In the genomic region with DNA sequence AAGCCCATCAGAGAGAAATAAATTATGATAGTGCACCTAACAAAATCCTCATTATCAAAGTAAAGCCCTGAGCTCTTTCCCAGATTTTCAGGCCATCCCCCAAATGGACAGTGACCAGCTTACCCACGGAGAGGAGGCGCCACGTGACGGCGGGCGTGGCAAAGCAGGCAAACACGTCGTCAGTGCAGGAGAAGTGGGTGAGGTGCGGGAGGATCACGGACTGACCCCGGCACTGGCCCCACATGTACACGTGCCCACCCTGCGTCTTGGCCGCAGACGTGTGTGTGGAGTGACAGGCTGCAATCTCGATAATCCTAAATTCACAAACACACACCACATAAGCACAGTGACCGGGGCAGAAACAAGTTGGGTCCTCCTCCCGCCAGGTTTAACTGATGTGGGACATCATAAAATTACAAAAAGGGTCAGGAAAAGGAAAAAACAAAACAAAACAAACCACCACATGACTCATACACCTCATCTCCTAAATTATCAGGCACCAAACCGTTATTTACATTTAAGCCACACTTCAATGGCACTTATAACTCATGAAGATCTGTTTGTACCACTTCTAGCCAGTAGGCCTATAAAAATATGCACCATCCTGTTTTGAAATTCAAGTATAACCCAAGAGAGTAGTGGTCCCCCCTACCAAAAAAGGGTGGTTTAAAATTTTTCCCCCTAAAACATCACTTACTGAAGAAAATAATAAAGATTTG, we compare ENCODE assay signal across 28 cellular contexts. TPM values are rescaled to one million over a fixed set of nuclear protein-coding genes. Genes with fewer than 3 reads are reported as not detected.
A peak's percentile ranks its signal among the peaks of the same experiment; 100 is the strongest.
DNase-seq lines count a peak whose midpoint lies in the region; ATAC-seq, FAIRE-seq and TF ChIP-seq lines count a peak whose summit lies in the region.
"Had no signal": no experiment of that assay in that cellular context is flagged by ENCODE, and none has a peak within 500 bp of the region (broad histone marks: within the 10 kb centered on the region; RNA-seq: fewer than 3 reads in every experiment).

No MANE protein-coding gene starts in this region.

- H3K9me2 ChIP-seq in Karpas-422 (replicated peaks; ENCODE audit: insufficient read depth, low read length): no peaks in the 10 kb centered on the region

- no TSS peak for BruUV-seq in GM12878 (replicated peaks; lab: Mats Ljungman, UMichigan)

- 91% methylated on average over 19 of the region's 19 CpGs for WGBS in GM12878 (ENCODE audit: insufficient coverage, insufficient replicate concordance, low lambda C conversion rate, missing lambda C conversion rate)
- no CpG with 5 or more reads among the region's 19 CpGs for WGBS in trophoblast cell (ENCODE audit: extremely low coverage, insufficient coverage, insufficient read length)

- H2BK120ac ChIP-seq in trophoblast cell (ENCODE audit: insufficient read depth, low read length, poor library complexity): no peak overlapping the region

- H4K20me1 ChIP-seq in Karpas-422 (ENCODE audit: insufficient read depth, low read depth, low read length): no peaks in the 10 kb centered on the region
- H4K20me1 ChIP-seq in GM12878 (ENCODE audit: control insufficient read depth, insufficient read depth): no peaks in the 10 kb centered on the region

- RAD21 ChIA-PET in GM12878 (lab: Charles Lee; ENCODE audit: unreplicated experiment): interaction anchor here (0.8 kb wide), 1 partner anchor 16 kb away, joined by 4 read pairs; no protein-coding TSS in a partner anchor

- in situ Hi-C loops in GM12878 (cut with MboI): loop anchor here (5.0 kb wide), 1 partner anchor 75 kb away; no protein-coding TSS in a partner anchor

- no peak overlapping the region for H3K18ac ChIP-seq in trophoblast cell (ENCODE audit: low read length)

- peaks cover 7% of the 10 kb centered on the region for H3K9me3 Mint-ChIP-seq in activated CD8-positive, alpha-beta T cell treated with anti-CD3 and anti-CD28 coated beads, Interleukin-2, amount 10 ng/mL, durations not matched to agents 7 days and 5 days (ENCODE audit: insufficient read depth)
- H3K9me3 Mint-ChIP-seq in activated CD8-positive, alpha-beta T cell treated with anti-CD3 and anti-CD28 coated beads for 36 hours: peaks cover 3% of the 10 kb centered on the region
- H3K9me3 Mint-ChIP-seq: mesothelial cell of epicardium, naive B cell had no signal

- SMC1A ChIA-PET in GM12878 (lab: Charles Lee; ENCODE audit: uncharacterized antibody, unreplicated experiment): no interaction called here

- intact Hi-C loops in activated CD8-positive, alpha-beta T cell treated with anti-CD3 and anti-CD28 coated beads for 36 hours (cut with micrococcal nuclease): loop anchor here (10.0 kb wide), 1 partner anchor 268 kb away; a partner anchor contains a TSS
- intact Hi-C loops in GM12878 (cut with micrococcal nuclease; ENCODE audit: unreplicated experiment): no loop called here

- H2AK5ac ChIP-seq in trophoblast cell (ENCODE audit: low read length): no peak overlapping the region

- TF ChIP-seq POLR2A in GM12878 (IDR thresholded peaks at IDR 0.05; ENCODE audit: low read depth, low read length): no peak

- H2BK12ac ChIP-seq in trophoblast cell (ENCODE audit: low read length): no peak overlapping the region

- no peak for FAIRE-seq in GM12878 (lab: Jason Lieb, UNC)
- FAIRE-seq: G401.6, islet of Langerhans had no signal

- H3K79me2 ChIP-seq in Karpas-422 (ENCODE audit: low read length): no peaks in the 10 kb centered on the region
- H3K79me2 ChIP-seq in GM12878 (ENCODE audit: control insufficient read depth, insufficient read depth, low read length): no peaks in the 10 kb centered on the region; the same call in 1 of the 2 replicates
- no peaks in the 10 kb centered on the region for H3K79me2 ChIP-seq in trophoblast cell (ENCODE audit: control insufficient read depth, insufficient read depth, low read length, poor library complexity)

- H3K4me1 Mint-ChIP-seq in activated CD8-positive, alpha-beta T cell treated with anti-CD3 and anti-CD28 coated beads, Interleukin-2, amount 10 ng/mL, durations not matched to agents 7 days and 5 days (ENCODE audit: low read depth): peaks cover 95% of the 10 kb centered on the region
- peaks cover 34% of the 10 kb centered on the region for H3K4me1 Mint-ChIP-seq in activated CD8-positive, alpha-beta T cell treated with anti-CD3 and anti-CD28 coated beads for 36 hours (ENCODE audit: low read depth)
- H3K4me1 Mint-ChIP-seq: mesothelial cell of epicardium had no signal

- no peak overlapping the region for H4K8ac ChIP-seq in trophoblast cell (ENCODE audit: low read depth, low read length)

- H4K91ac ChIP-seq in trophoblast cell (ENCODE audit: low read depth, low read length): no peak overlapping the region

- no peak overlapping the region for H3K23ac ChIP-seq in trophoblast cell (ENCODE audit: low read length)

- no peak overlapping the region for H4K12ac ChIP-seq in trophoblast cell (ENCODE audit: low read depth, low read length)

- H3K27me3 ChIP-seq in Karpas-422 (ENCODE audit: low read length) (no peaks in the 10 kb centered on the region), GM12878 (replicated peaks in 1 of 2; ENCODE audit: control insufficient read depth in 2 of 2, insufficient read depth in 2 of 2, low read length in 1 of 2) (no peaks in the 10 kb centered on the region), neutrophil (no peaks in the 10 kb centered on the region), trophoblast cell (ENCODE audit: insufficient read depth, low read length) (no peaks in the 10 kb centered on the region)
- H3K27me3 ChIP-seq: body of pancreas, tibial nerve had no signal

- POLR2A ChIA-PET in activated CD8-positive, alpha-beta T cell treated with anti-CD3 and anti-CD28 coated beads, Interleukin-2, amount 10 ng/mL, durations not matched to agents 7 days and 5 days (lab: Charles Lee): no interaction called here
- POLR2A ChIA-PET in activated CD8-positive, alpha-beta T cell treated with anti-CD3 and anti-CD28 coated beads for 36 hours (lab: Charles Lee): interaction anchor here (1.8 kb wide), 1 partner anchor 10 kb away, joined by 5 read pairs; no protein-coding TSS in a partner anchor
- POLR2A ChIA-PET in GM12878 (lab: Charles Lee): no interaction called here

- no peak for DNase-seq in activated CD8-positive, alpha-beta T cell treated with anti-CD3 and anti-CD28 coated beads, Interleukin-2, amount 10 ng/mL, durations not matched to agents 7 days and 5 days
- no peak for DNase-seq in activated CD8-positive, alpha-beta T cell treated with anti-CD3 and anti-CD28 coated beads for 36 hours
- DNase-seq in Karpas-422 (no peak), GM12878 (ENCODE audit: low read depth, low spot score) (no peak), D341Med (ENCODE audit: low spot score) (no peak), trophoblast cell (no peak), NCI-H510A (lab: John Stamatoyannopoulos, UW) (no peak)
- DNase-seq: activated CD8-positive, alpha-beta memory T cell treated with anti-CD3 and anti-CD28 coated beads for 24 hours; activated effector memory CD4-positive, alpha-beta T cell treated with anti-CD3 and anti-CD28 coated beads, Interleukin-2, amount 50 U/mL, for 16 hours; body of pancreas; cerebellar nuclear complex; DMS53; KG1; left ventricle myocardium inferior; naive B cell; NCI-H1694; NCI-H2171; NCI-H524 treated with DMSO at 0.1 percent for 48 hours; SHP77; T-helper 9 cell had no signal

- CTCF ChIA-PET in activated CD8-positive, alpha-beta T cell treated with anti-CD3 and anti-CD28 coated beads, Interleukin-2, amount 10 ng/mL, durations not matched to agents 7 days and 5 days (lab: Charles Lee): no interaction called here
- CTCF ChIA-PET in activated CD8-positive, alpha-beta T cell treated with anti-CD3 and anti-CD28 coated beads for 36 hours (lab: Charles Lee): interaction anchor here (0.6 kb wide), 1 partner anchor 507 kb away, joined by 3 read pairs; no protein-coding TSS in a partner anchor
- CTCF ChIA-PET in GM12878 (lab: Yijun Ruan, JAX): interaction anchor here (1.0 kb wide), 1 partner anchor 19 kb away, joined by 3 read pairs; no protein-coding TSS in a partner anchor

- no peaks in the 10 kb centered on the region for H3K27me3 Mint-ChIP-seq in activated CD8-positive, alpha-beta T cell treated with anti-CD3 and anti-CD28 coated beads, Interleukin-2, amount 10 ng/mL, durations not matched to agents 7 days and 5 days (ENCODE audit: low read depth)
- H3K27me3 Mint-ChIP-seq in activated CD8-positive, alpha-beta T cell treated with anti-CD3 and anti-CD28 coated beads for 36 hours: no peaks in the 10 kb centered on the region

- H3K9me3 ChIP-seq in Karpas-422 (ENCODE audit: low read length) (no peaks in the 10 kb centered on the region), GM12878 (replicated peaks; ENCODE audit: control insufficient read depth, insufficient read depth, low read length) (no peaks in the 10 kb centered on the region; the same call in none of the 3 replicates), neutrophil (no peaks in the 10 kb centered on the region), trophoblast cell (ENCODE audit: insufficient read depth, low read depth, low read length) (no peaks in the 10 kb centered on the region)
- H3K9me3 ChIP-seq: body of pancreas, left ventricle myocardium inferior, tibial nerve had no signal

- H3K14ac ChIP-seq in trophoblast cell (ENCODE audit: low read length): no peak overlapping the region

- no peak overlapping the region for H3K4me2 ChIP-seq in Karpas-422 (ENCODE audit: low read depth, low read length, poor library complexity, severe bottlenecking)
- H3K4me2 ChIP-seq in GM12878 (ENCODE audit: control insufficient read depth, insufficient read depth): no peak overlapping the region
- H3K4me2 ChIP-seq in trophoblast cell (ENCODE audit: low read length): no peak overlapping the region

- ATAC-seq in activated CD8-positive, alpha-beta T cell treated with anti-CD3 and anti-CD28 coated beads, Interleukin-2, amount 10 ng/mL, durations not matched to agents 7 days and 5 days: no peak
- ATAC-seq in activated CD8-positive, alpha-beta T cell treated with anti-CD3 and anti-CD28 coated beads for 36 hours: no peak
- no peak for ATAC-seq in GM12878
- ATAC-seq: body of pancreas, Panc1 had no signal

- H2AFZ ChIP-seq in Karpas-422 (ENCODE audit: low read length) (no peak overlapping the region), GM12878 (ENCODE audit: control insufficient read depth, low read depth, low read length) (no peak overlapping the region), trophoblast cell (ENCODE audit: insufficient read depth, low read length, poor library complexity) (no peak overlapping the region)

- H3K27ac Mint-ChIP-seq in activated CD8-positive, alpha-beta T cell treated with anti-CD3 and anti-CD28 coated beads, Interleukin-2, amount 10 ng/mL, durations not matched to agents 7 days and 5 days: peak overlapping the region; percentile 25
- H3K27ac Mint-ChIP-seq in activated CD8-positive, alpha-beta T cell treated with anti-CD3 and anti-CD28 coated beads for 36 hours: no peak overlapping the region
- H3K27ac Mint-ChIP-seq: mesothelial cell of epicardium had no signal

- H3K79me1 ChIP-seq in trophoblast cell (ENCODE audit: low read length): no peaks in the 10 kb centered on the region

- no peak for TF ChIP-seq RAD21 in GM12878 (IDR thresholded peaks at IDR 0.05; ENCODE audit: insufficient read depth, low read depth, low read length)

- no peak overlapping the region for H2BK5ac ChIP-seq in trophoblast cell (ENCODE audit: low read depth, low read length, poor library complexity)

- TF ChIP-seq CTCF in activated CD8-positive, alpha-beta T cell treated with anti-CD3 and anti-CD28 coated beads for 36 hours (IDR thresholded peaks at IDR 0.05): no peak
- no peak for TF ChIP-seq CTCF in GM12878 (IDR thresholded peaks at IDR 0.05 in 2 of 3, conservative IDR thresholded peaks at IDR 0.05 in 1 of 3; ENCODE audit: control insufficient read depth in 2 of 3, extremely low read depth in 1 of 3, insufficient read depth in 1 of 3, low read depth in 3 of 3, low read length in 3 of 3)
- TF ChIP-seq CTCF in neutrophil (IDR thresholded peaks at IDR 0.05): no peak

- H3K36me3 ChIP-seq in Karpas-422 (ENCODE audit: insufficient read depth, low read length) (no peaks in the 10 kb centered on the region), GM12878 (ENCODE audit: control insufficient read depth in 2 of 2, insufficient read depth in 2 of 2, low read length in 1 of 2) (peaks cover 0 to 3% of the 10 kb centered on the region in 2 experiments; a peak in 1 of 4 replicates), neutrophil (peaks cover 15% of the 10 kb centered on the region), trophoblast cell (ENCODE audit: control insufficient read depth in 1 of 2, insufficient read depth in 2 of 2, low read length in 2 of 2) (no peaks in the 10 kb centered on the region)

- peaks cover 55% of the 10 kb centered on the region for H3K4me1 ChIP-seq in Karpas-422 (ENCODE audit: low read length)
- peaks cover 62% of the 10 kb centered on the region for H3K4me1 ChIP-seq in GM12878 (ENCODE audit: control insufficient read depth, insufficient read depth, low read length)
- peaks cover 49 to 50% of the 10 kb centered on the region in 2 experiments for H3K4me1 ChIP-seq in neutrophil (ENCODE audit: control insufficient read depth in 1 of 2, insufficient read depth in 1 of 2, low read depth in 1 of 2, low read length in 1 of 2)
- H3K4me1 ChIP-seq in trophoblast cell (ENCODE audit: control insufficient read depth in 1 of 2, insufficient read depth in 2 of 2, low read length in 2 of 2): no peaks in the 10 kb centered on the region
- H3K4me1 ChIP-seq: body of pancreas had no signal

- H3K9ac ChIP-seq in Karpas-422 (ENCODE audit: low read length) (no peak overlapping the region), GM12878 (ENCODE audit: control insufficient read depth, insufficient read depth, low read length) (no peak overlapping the region), trophoblast cell (ENCODE audit: low read length) (no peak overlapping the region)

- H3K27ac ChIP-seq in Karpas-422 (ENCODE audit: low read length) (0 out of 2 replicates have a peak overlapping the region, but pooled peaks have one; percentile 28), GM12878 (ENCODE audit: control insufficient read depth, insufficient read depth) (peak overlapping the region; percentile 24; the same call in 1 of the 2 replicates), neutrophil (peak overlapping the region; percentile 94), trophoblast cell (ENCODE audit: low read depth, low read length) (no peak overlapping the region)
- H3K27ac ChIP-seq: body of pancreas, epithelial cell of prostate, left ventricle myocardium inferior, tibial nerve had no signal

- H3K4me3 ChIP-seq in Karpas-422 (ENCODE audit: low read length) (no peak overlapping the region), GM12878 (no peak overlapping the region), neutrophil (ENCODE audit: low read depth in 1 of 2, low read length in 1 of 2) (no peak overlapping the region), trophoblast cell (ENCODE audit: low read depth, low read length) (no peak overlapping the region)
- H3K4me3 ChIP-seq: body of pancreas, left ventricle myocardium inferior, skin epidermis, tibial nerve had no signal

- H3K4me3 Mint-ChIP-seq in activated CD8-positive, alpha-beta T cell treated with anti-CD3 and anti-CD28 coated beads, Interleukin-2, amount 10 ng/mL, durations not matched to agents 7 days and 5 days: no peak overlapping the region
- no peak overlapping the region for H3K4me3 Mint-ChIP-seq in activated CD8-positive, alpha-beta T cell treated with anti-CD3 and anti-CD28 coated beads for 36 hours
- H3K4me3 Mint-ChIP-seq: mesothelial cell of epicardium, naive B cell had no signal

- H3K4ac ChIP-seq in trophoblast cell (ENCODE audit: low read depth, low read length): no peak overlapping the region

- no peak for TF ChIP-seq EP300 in GM12878 (IDR thresholded peaks at IDR 0.05; ENCODE audit: borderline replicate concordance in 1 of 2, control insufficient read depth in 1 of 2, low read depth in 2 of 2, low read length in 2 of 2)

- peaks cover 91% of the 10 kb centered on the region for H3K36me3 Mint-ChIP-seq in activated CD8-positive, alpha-beta T cell treated with anti-CD3 and anti-CD28 coated beads, Interleukin-2, amount 10 ng/mL, durations not matched to agents 7 days and 5 days (ENCODE audit: low read depth)
- no peaks in the 10 kb centered on the region for H3K36me3 Mint-ChIP-seq in activated CD8-positive, alpha-beta T cell treated with anti-CD3 and anti-CD28 coated beads for 36 hours (ENCODE audit: low read depth)
- H3K36me3 Mint-ChIP-seq: naive B cell had no signal

RNA-seq across cellular contexts. Expression of a gene that starts 30.1 kb away (rescaled TPM):
- total RNA-seq in activated CD8-positive, alpha-beta T cell treated with anti-CD3 and anti-CD28 coated beads, Interleukin-2, amount 10 ng/mL, durations not matched to agents 7 days and 5 days: 10 to 100 TPM; 31.0 to 31.5 TPM
- 1 to 10 TPM; 1.6 to 2.2 TPM for total RNA-seq in activated CD8-positive, alpha-beta T cell treated with anti-CD3 and anti-CD28 coated beads for 36 hours
- total RNA-seq in Karpas-422 (2014; rRNA removed; shearing (Covaris generic); ENCODE audit: low replicate concordance): 20.2 and 25.6 TPM in 2 replicates
- 2.7 and 4.2 TPM in 2 replicates for total RNA-seq in GM12878 (2013; cell fraction: nucleolus; rRNA removed)
- 5.0 and 6.9 TPM in 2 replicates for total RNA-seq in GM12878 (2014; rRNA removed)
- 6.9 and 8.3 TPM in 2 replicates for total RNA-seq in GM12878 (2014; rRNA removed; fragmentation: Illumina TruSeq; extraction: Trizol)
- 5.9 and 7.7 TPM in 2 replicates for total RNA-seq in GM12878 (2021)
- 9.4 TPM for polyA plus RNA-seq in GM12878 (2011; ENCODE audit: low read depth)
- polyA plus RNA-seq in GM12878 (2011; rRNA removed): 9.8 and 15.3 TPM in 2 replicates
- 3.9 and 5.7 TPM in 2 replicates for polyA plus RNA-seq in GM12878 (2011; cell fraction: cytosol; rRNA removed)
- polyA plus RNA-seq in GM12878 (2011; cell fraction: nucleus; rRNA removed): 14.0 and 14.2 TPM in 2 replicates
- polyA plus RNA-seq in GM12878 (2012): 9.5 and 16.1 TPM in 2 replicates
- 7.4 and 8.7 TPM in 2 replicates for polyA plus RNA-seq in GM12878 (2014; fragmentation: Illumina TruSeq; extraction: Trizol)
- 10 to 100 TPM in 1 of 2 experiments, 1 to 10 TPM in 1; 8.7 to 10.4 TPM for polyA plus RNA-seq in GM12878 (2014; fragmentation: Nextera tagmentation; extraction: Ambion mirVana)
- 7.5 and 7.7 TPM in 2 replicates for polyA plus RNA-seq in GM12878 (2014; rRNA removed)
- polyA plus RNA-seq in GM12878 (2016; fragmentation: Nextera tagmentation; extraction: Ambion mirVana): 10 to 100 TPM; 15.8 to 16.0 TPM
- polyA minus RNA-seq in GM12878 (2011; rRNA and poly(A)+ RNA removed): 6.9 and 8.3 TPM in 2 replicates
- polyA minus RNA-seq in GM12878 (2011; cell fraction: cytosol; rRNA and poly(A)+ RNA removed): 1.6 and 1.9 TPM in 2 replicates
- polyA minus RNA-seq in GM12878 (2011; cell fraction: nucleus; rRNA and poly(A)+ RNA removed): 2.9 and 3.6 TPM in 2 replicates
- polyA plus RNA-seq in trophoblast cell (2013): 3.6 and 4.2 TPM in 2 replicates
